4 cellular contexts compared by ENCODE assay signal in genomic region chr7:103399687-103400086, GRCh38. TPM values are rescaled to one million over a fixed set of nuclear protein-coding genes. Genes with fewer than 3 reads are reported as not detected.
"Had no signal": no experiment of that assay in that cellular context is flagged by ENCODE, and none has a peak within 500 bp of the region (broad histone marks: within the 10 kb centered on the region; RNA-seq: fewer than 3 reads in every experiment).

No MANE protein-coding gene starts in this region.

RNA-seq across cellular contexts. Expression of gene SLC26A5, which starts 46.3 kb away (rescaled TPM):
- total RNA-seq: LHCN-M2, M059J, MCF 10A, NCI-H460 had no signal
